In genomic region chr10:92377962-92378361, GRCh38 we compare ENCODE assay signal across 29 cellular contexts.
"Had no signal": no experiment of that assay in that cellular context is flagged by ENCODE, and none has a peak within 500 bp of the region (broad histone marks: within the 10 kb centered on the region; RNA-seq: fewer than 3 reads in every experiment).

No MANE protein-coding gene starts in this region.

- H3K27me3 ChIP-seq: ovary, right lobe of liver, sigmoid colon, suprapubic skin, testis, tibial artery, transverse colon, upper lobe of right lung, uterus had no signal

- H3K79me2 ChIP-seq: parathyroid adenoma had no signal

- H3K27ac ChIP-seq: neutrophil, ovary, parathyroid adenoma, psoas muscle, right lobe of liver, sigmoid colon, suprapubic skin, testis, tibial artery, transverse colon, upper lobe of right lung, uterus had no signal

- FAIRE-seq: small intestine had no signal

- H3K4me3 ChIP-seq: ovary, psoas muscle, right lobe of liver, sigmoid colon, suprapubic skin, testis, tibial artery, transverse colon, upper lobe of right lung, uterus had no signal

- H3K4me1 ChIP-seq: parathyroid adenoma, psoas muscle, right lobe of liver, sigmoid colon, suprapubic skin, tibial artery, transverse colon, upper lobe of right lung, uterus had no signal

- H3K9me3 ChIP-seq: neutrophil, ovary, psoas muscle, right lobe of liver, sigmoid colon, suprapubic skin, testis, tibial artery, transverse colon, upper lobe of right lung, uterus had no signal

- H2AFZ ChIP-seq: parathyroid adenoma had no signal

- ATAC-seq: naive thymus-derived CD8-positive, alpha-beta T cell; natural killer cell treated with Interleukin-12 subunit alpha and Interleukin-12 subunit beta and Interleukin-15 and Interleukin-18, amount 100 ng/mL, for 72 hours; psoas muscle; right cardiac atrium; right lobe of liver; stimulated activated memory B cell treated with anti-CD40 and anti-IgM and Interleukin-4, amounts not matched to agents 10 μg/mL and 1 μg/mL and 100 μg/mL, for 72 hours; stimulated activated naive CD8-positive, alpha-beta T cell treated with anti-CD3 and anti-CD28 coated beads, Interleukin-15, amount 100 ng/mL, for 72 hours; stimulated activated naive CD8-positive, alpha-beta T cell treated with anti-CD3 and anti-CD28 coated beads, Interleukin-15, Interleukin-2, amounts not matched to agents 100 U/mL and 50 U/mL, for 24 hours; upper lobe of right lung had no signal

- DNase-seq: naive thymus-derived CD8-positive, alpha-beta T cell; nephron progenitor cell; nucleus accumbens; ovary; posterior cingulate gyrus; psoas muscle; right cardiac atrium; right lobe of liver; sigmoid colon; small intestine; stimulated activated CD4-positive, alpha-beta T cell treated with anti-CD3 and anti-CD28 coated beads, Interleukin-15, amount 100 ng/mL, for 24 hours; stimulated activated CD4-positive, alpha-beta T cell treated with anti-CD3 and anti-CD28 coated beads, Interleukin-2, amount 100 ng/mL, for 24 hours; stimulated activated CD4-positive, alpha-beta T cell treated with anti-CD3 and anti-CD28 coated beads, Interleukin-2, amount 100 ng/mL, for 48 hours; stimulated activated CD4-positive, alpha-beta T cell treated with anti-CD3 and anti-CD28 coated beads, Interleukin-4, amount 100 ng/mL, for 4 hours; stimulated activated CD8-positive, alpha-beta memory T cell treated with anti-CD3 and anti-CD28 coated beads, Interleukin-4, amount 100 ng/mL, for 48 hours; stimulated activated naive CD4-positive, alpha-beta T cell; stimulated activated naive CD8-positive, alpha-beta T cell treated with anti-CD3 and anti-CD28 coated beads, Interleukin-15, amount 100 ng/mL, for 72 hours; stimulated activated naive CD8-positive, alpha-beta T cell treated with anti-CD3 and anti-CD28 coated beads, Interleukin-15, Interleukin-2, amounts not matched to agents 100 U/mL and 50 U/mL, for 24 hours; substantia nigra; testis; tibial artery; transverse colon; upper lobe of right lung; uterus had no signal

- H3K36me3 ChIP-seq: neutrophil, ovary, right lobe of liver, sigmoid colon, suprapubic skin, tibial artery, transverse colon, upper lobe of right lung, uterus had no signal

- H3K9ac ChIP-seq: parathyroid adenoma had no signal
